Comparison of ENCODE assay signal across 8 cellular contexts in the genomic region with DNA sequence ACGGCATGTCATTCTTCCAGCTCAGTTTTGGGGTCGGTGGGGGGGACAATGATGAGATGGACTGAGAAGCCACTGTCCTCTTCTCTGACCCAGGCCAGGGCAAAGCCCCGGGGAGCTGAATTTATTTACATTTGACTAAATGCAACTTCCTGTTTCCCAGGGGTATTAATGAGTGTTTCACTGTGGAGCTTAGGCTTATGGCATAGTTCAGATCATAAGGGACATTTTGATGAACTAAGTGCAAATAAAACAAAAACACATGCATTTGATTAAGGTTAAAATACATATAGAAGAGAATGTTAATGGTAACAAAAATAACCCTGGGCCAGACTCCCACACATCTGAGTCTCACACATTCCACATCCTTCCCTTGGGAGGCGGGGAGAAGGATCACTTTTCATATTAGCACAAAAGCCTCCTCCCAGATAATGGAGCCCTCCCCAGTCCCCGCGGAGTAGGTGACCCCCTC.
DNase-seq lines count a peak whose midpoint lies in the region; ATAC-seq, FAIRE-seq and TF ChIP-seq lines count a peak whose summit lies in the region.

No MANE protein-coding gene starts in this region.

- no peaks in the 10 kb centered on the region for H3K79me2 ChIP-seq in PC-3 (ENCODE audit: low read length)

- POLR2A ChIA-PET in PC-3 (lab: Charles Lee; ENCODE audit: unreplicated experiment): no interaction called here

- H3K27me3 ChIP-seq in PC-3 (ENCODE audit: low read length) (no peaks in the 10 kb centered on the region), esophagus squamous epithelium (peaks cover 0 to 12% (median 0%) of the 10 kb centered on the region in 4 donors)

- BruUV-seq in PC-3 (replicated peaks; lab: Mats Ljungman, UMichigan): no TSS peak

- H3K36me3 ChIP-seq in PC-3 (ENCODE audit: low read depth, low read length) (no peaks in the 10 kb centered on the region), esophagus squamous epithelium (no peaks in the 10 kb centered on the region)

- no peak for FAIRE-seq in GM12892 (lab: Jason Lieb, UNC)

- no peaks in the 10 kb centered on the region for H3F3A ChIP-seq in PC-3 (ENCODE audit: low read length, unreplicated experiment)

- H3K27ac ChIP-seq in PC-3 (ENCODE audit: low read length): peak overlapping the region; percentile 61
- peak overlapping the region in 3 of 4 donors; percentile 21 to 69 (median 64) for H3K27ac ChIP-seq in esophagus squamous epithelium

- intact Hi-C loops in PC-3 (cut with micrococcal nuclease): no loop called here
- intact Hi-C loops in esophagus squamous epithelium (cut with DNase I): no loop called here

- ATAC-seq in GM19395 (IDR thresholded peaks at IDR 0.05; ENCODE audit: unreplicated experiment) (peak; percentile 22), PC-3 (no peak), HG02970 (IDR thresholded peaks at IDR 0.05; ENCODE audit: low FRiP score, unreplicated experiment) (no peak), GM18909 (IDR thresholded peaks at IDR 0.05; ENCODE audit: poor library complexity, unreplicated experiment) (no peak), HG03469 (IDR thresholded peaks at IDR 0.05; ENCODE audit: unreplicated experiment) (no peak)

- DNase-seq in PC-3 (no peak), esophagus squamous epithelium (lab: John Stamatoyannopoulos, UW) (no peak), skeletal muscle cell (ENCODE audit: low read depth) (peak; percentile 63), GM12892 (ENCODE audit: insufficient read length) (no peak)

- peak overlapping the region; percentile 96 for H3K4me2 ChIP-seq in PC-3 (ENCODE audit: low read length)

- H3K9me2 ChIP-seq in PC-3 (replicated peaks; ENCODE audit: low read length): no peaks in the 10 kb centered on the region

- TF ChIP-seq POLR2A in esophagus squamous epithelium (IDR thresholded peaks at IDR 0.05) (no peak), GM12892 (IDR thresholded peaks at IDR 0.05; ENCODE audit: low read depth, low read length) (no peak)

- TF ChIP-seq CTCF in PC-3 (conservative IDR thresholded peaks at IDR 0.05; ENCODE audit: low read depth, low read length) (no peak), esophagus squamous epithelium (IDR thresholded peaks at IDR 0.05) (no peak)

- no peaks in the 10 kb centered on the region for H4K20me1 ChIP-seq in PC-3 (ENCODE audit: low read length)

- peak overlapping the region; percentile 88 for H2AFZ ChIP-seq in PC-3 (ENCODE audit: low read length)

- H3K9me3 ChIP-seq in PC-3 (ENCODE audit: low read length) (no peaks in the 10 kb centered on the region), esophagus squamous epithelium (no peaks in the 10 kb centered on the region)

- 22 to 52% methylated on average over 6 of the region's 6 CpGs for WGBS in esophagus squamous epithelium, 2 donors

- peak overlapping the region; percentile 69 for H3K4me3 ChIP-seq in PC-3 (ENCODE audit: low read length)
- peak overlapping the region in 2 of 4 donors; percentile 36 to 60 for H3K4me3 ChIP-seq in esophagus squamous epithelium
- peak overlapping the region; percentile 57 for H3K4me3 ChIP-seq in skeletal muscle cell (ENCODE audit: low read depth, low read length)

- H3K4me1 ChIP-seq in PC-3 (ENCODE audit: insufficient read depth, low read length): peaks cover 6% of the 10 kb centered on the region
- peaks cover 0 to 23% (median 4%) of the 10 kb centered on the region in 3 donors for H3K4me1 ChIP-seq in esophagus squamous epithelium

- peak overlapping the region; percentile 59 for H3K9ac ChIP-seq in PC-3 (ENCODE audit: low read length)

- CTCF ChIA-PET in PC-3 (lab: Charles Lee): no interaction called here
